Comparison of ENCODE assay signal across 8 cellular contexts in genomic region chr1:32071758-32072621, GRCh38. TPM values are rescaled to one million over a fixed set of nuclear protein-coding genes. Genes with fewer than 3 reads are reported as not detected.
A peak's percentile ranks its signal among the peaks of the same experiment; 100 is the strongest.
DNase-seq lines count a peak whose midpoint lies in the region; ATAC-seq and TF ChIP-seq lines count a peak whose summit lies in the region.

No MANE protein-coding gene starts in this region.

- peak overlapping the region; percentile 61 to 77 for H3K4me3 ChIP-seq in body of pancreas
- H3K4me3 ChIP-seq in lower leg skin (ENCODE audit: low read depth, poor library complexity, severe bottlenecking): peak overlapping the region; percentile 55
- H3K4me3 ChIP-seq in transverse colon: peak overlapping the region; percentile 74 to 90 (median 80)

- 16 to 17% methylated on average over 14 of the region's 14 CpGs for WGBS in body of pancreas, 2 donors
- 17 to 18% methylated on average over 14 of the region's 14 CpGs for WGBS in lower leg skin, 2 donors
- WGBS in transverse colon (ENCODE audit: low coverage in 1 of 2), 2 donors: 16 to 18% methylated on average over 14 of the region's 14 CpGs

- H3K27ac ChIP-seq in body of pancreas: peak overlapping the region; percentile 75 to 93 (median 91)
- peak overlapping the region; percentile 87 to 99 (median 96) for H3K27ac ChIP-seq in transverse colon

- H3K36me3 ChIP-seq in body of pancreas (replicated peaks in 1 of 2; ENCODE audit: insufficient read depth in 1 of 2, low read depth in 2 of 2) (peaks cover 0 to 2% of the 10 kb centered on the region in 2 donors), transverse colon (peaks cover 0 to 6% (median 0%) of the 10 kb centered on the region in 4 donors)

- DNase-seq in NCI-H2196 (lab: John Stamatoyannopoulos, UW; ENCODE audit: unreplicated experiment) (peak; percentile 66), NCI-H2196 treated with DMSO at 0.1 percent for 48 hours (lab: John Stamatoyannopoulos, UW; ENCODE audit: unreplicated experiment) (no peak), NCI-H1092 (lab: John Stamatoyannopoulos, UW) (peak; percentile 76), body of pancreas (no peak), lower leg skin (ENCODE audit: low spot score in 2 of 2) (no peak), transverse colon (no peak), NCI-H128 (lab: John Stamatoyannopoulos, UW; ENCODE audit: unreplicated experiment) (no peak)

- H3K27me3 ChIP-seq in body of pancreas: no peaks in the 10 kb centered on the region
- peaks cover 2% of the 10 kb centered on the region for H3K27me3 ChIP-seq in transverse colon

- ATAC-seq in body of pancreas (no peak), GM18909 (IDR thresholded peaks at IDR 0.05; ENCODE audit: poor library complexity, unreplicated experiment) (no peak)

- in situ Hi-C loops in transverse colon (cut with MboI; ENCODE audit: low pct_ligation_motif_present in 1 of 4, low pct_unique_long_range_greater_than_20kb in 1 of 4, low sequenced_read_pairs in 3 of 4): no loop called here

- TF ChIP-seq POLR2A in body of pancreas (IDR thresholded peaks at IDR 0.05) (no peak), lower leg skin (IDR thresholded peaks at IDR 0.05) (no peak), transverse colon (IDR thresholded peaks at IDR 0.05) (no peak)

- no peak for TF ChIP-seq CTCF in body of pancreas (IDR thresholded peaks at IDR 0.05)
- no peak for TF ChIP-seq CTCF in lower leg skin (IDR thresholded peaks at IDR 0.05)
- TF ChIP-seq CTCF in transverse colon (IDR thresholded peaks at IDR 0.05): no peak

- H3K4me1 ChIP-seq in body of pancreas: peaks cover 14% of the 10 kb centered on the region
- peaks cover 8 to 32% (median 18%) of the 10 kb centered on the region in 4 donors for H3K4me1 ChIP-seq in transverse colon

- H3K9me3 ChIP-seq in body of pancreas: no peaks in the 10 kb centered on the region
- H3K9me3 ChIP-seq in transverse colon: no peaks in the 10 kb centered on the region

- TF ChIP-seq EP300 in transverse colon (IDR thresholded peaks at IDR 0.05; ENCODE audit: low read depth): no peak

- intact Hi-C loops in body of pancreas (cut with DNase I) (no loop called here), lower leg skin (cut with DNase I; ENCODE audit: low total_unique reads) (no loop called here), transverse colon (cut with DNase I; ENCODE audit: low total_unique reads) (no loop called here)

RNA-seq across cellular contexts. Expression of gene TMEM39B, which starts 0.7 kb away (rescaled TPM):
- 10 to 100 TPM in 1 of 2 donors, 1 to 10 TPM in 1; 4.4 to 10.2 TPM for total RNA-seq in body of pancreas
- total RNA-seq in lower leg skin: 1 to 10 TPM; 2.9 to 5.0 (median 4.3) TPM
- total RNA-seq in transverse colon: 10 to 100 TPM in 1 of 4 donors, 1 to 10 TPM in 3; 2.6 to 35.8 (median 3.5) TPM

RNA-seq across cellular contexts. Expression of gene KPNA6, which starts 35.9 kb away (rescaled TPM):
- total RNA-seq in body of pancreas (10 to 100 TPM; 15.8 to 20.5 TPM), lower leg skin (10 to 100 TPM; 44.2 to 48.5 (median 44.3) TPM), transverse colon (10 to 100 TPM; 20.5 to 30.5 (median 25.4) TPM)

RNA-seq across cellular contexts. Expression of gene KHDRBS1, which starts 58.3 kb away (rescaled TPM):
- total RNA-seq in body of pancreas: 10 to 100 TPM; 36.6 to 37.1 TPM
- total RNA-seq in lower leg skin: 10 to 100 TPM; 60.8 to 94.3 (median 84.7) TPM
- 10 to 100 TPM; 49.3 to 83.4 (median 57.1) TPM for total RNA-seq in transverse colon

Comparison
In these comparisons a context has a peak if more than half of its experiments do, and no peak if none do; other contexts are left out.
1. DNase-seq: peak in NCI-H2196 (single experiment) and NCI-H1092 (single experiment); none in NCI-H2196 treated with DMSO at 0.1 percent for 48 hours (single experiment), body of pancreas (0 of 4), lower leg skin (0 of 2), transverse colon (single experiment) and NCI-H128 (single experiment).
2. Peak in every context shown above with its lines, with median percentiles within 50 percentile points of each other: H3K4me3 ChIP-seq.